Comparison of ENCODE assay signal across 29 cellular contexts in the genomic region with DNA sequence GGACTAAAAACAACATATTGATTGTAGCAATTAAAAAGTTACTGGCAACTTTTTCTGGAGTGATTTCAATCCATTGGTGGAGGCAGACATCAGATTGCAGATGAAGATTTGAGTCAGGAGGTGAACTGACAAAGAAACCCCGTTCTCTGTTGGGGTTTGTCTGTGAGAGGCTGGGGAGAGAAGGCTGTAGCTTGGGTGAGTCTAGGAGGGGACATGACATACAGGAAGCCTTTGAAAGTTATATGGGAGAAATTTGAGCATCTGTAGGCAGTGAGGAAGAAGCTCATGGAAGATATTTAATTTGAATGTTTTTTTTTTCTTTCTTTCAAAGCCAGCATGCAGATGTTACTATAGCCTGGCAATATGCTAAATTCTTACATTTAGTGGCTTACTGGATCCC. TPM values are rescaled to one million over a fixed set of nuclear protein-coding genes. Genes with fewer than 3 reads are reported as not detected.
DNase-seq lines count a peak whose midpoint lies in the region; ATAC-seq, FAIRE-seq and TF ChIP-seq lines count a peak whose summit lies in the region.
"Had no signal": no experiment of that assay in that cellular context is flagged by ENCODE, and none has a peak within 500 bp of the region (broad histone marks: within the 10 kb centered on the region; RNA-seq: fewer than 3 reads in every experiment).

No MANE protein-coding gene starts in this region.

- no peak overlapping the region for H3K4me3 ChIP-seq in BLaER1
- peak overlapping the region; percentile 18 for H3K4me3 ChIP-seq in Loucy (ENCODE audit: low read length, poor library complexity, severe bottlenecking)
- H3K4me3 ChIP-seq in thyroid gland (replicated peaks in 1 of 3), result no peak overlapping the region
- H3K4me3 ChIP-seq in HepG2 (replicated peaks in 1 of 3; ENCODE audit: insufficient read depth in 1 of 3, low read depth in 2 of 3, low read length in 3 of 3), result no peak overlapping the region
- H3K4me3 ChIP-seq: left ventricle myocardium inferior, transverse colon had no signal

- H3K4me2 ChIP-seq in BLaER1 (peak overlapping the region; percentile 50), Loucy (ENCODE audit: low read depth, low read length, poor library complexity, severe bottlenecking) (peak overlapping the region; percentile 38), HepG2 (ENCODE audit: low read depth, low read length) (no peak overlapping the region)

- H4K20me1 ChIP-seq in BLaER1, result peaks cover 98% of the 10 kb centered on the region
- peaks cover 50% of the 10 kb centered on the region for H4K20me1 ChIP-seq in Loucy (ENCODE audit: insufficient read depth, low read length, poor library complexity, severe bottlenecking)
- no peaks in the 10 kb centered on the region for H4K20me1 ChIP-seq in HepG2 (ENCODE audit: insufficient read depth, low read length)

- no peaks in the 10 kb centered on the region for H3F3A ChIP-seq in Loucy (ENCODE audit: low read depth)

- peaks cover 36% of the 10 kb centered on the region for H3K4me1 Mint-ChIP-seq in activated CD4-positive, alpha-beta T cell treated with anti-CD3 and anti-CD28 coated beads, Interleukin-2, amount 10 ng/mL, durations not matched to agents 24 days and 14 days
- H3K4me1 Mint-ChIP-seq in immature natural killer cell, result peaks cover 82 to 96% of the 10 kb centered on the region in 2 donors

- TF ChIP-seq CTCF in Loucy (conservative IDR thresholded peaks at IDR 0.05; ENCODE audit: low read length), result no peak
- TF ChIP-seq CTCF in thyroid gland (IDR thresholded peaks at IDR 0.05), result no peak
- TF ChIP-seq CTCF in HepG2 (CRISPR knock-in tag; IDR thresholded peaks at IDR 0.05), result no peak

- CTCF ChIA-PET in HepG2 (lab: Yijun Ruan, JAX; ENCODE audit: low intra/inter-chr PET ratio, low total read pairs), result no interaction called here

- FAIRE-seq in HepG2 (lab: Jason Lieb, UNC), result no peak
- FAIRE-seq: astrocyte, endometrium, frontal cortex, HTR-8/SVneo had no signal

- no peak overlapping the region for H3K27ac ChIP-seq in BLaER1
- no peak overlapping the region for H3K27ac ChIP-seq in thyroid gland
- no peak overlapping the region for H3K27ac ChIP-seq in HepG2 (ENCODE audit: extremely low read length, insufficient read depth, low read length)
- H3K27ac ChIP-seq: left ventricle myocardium inferior, transverse colon had no signal

- peaks cover 55% of the 10 kb centered on the region for H3K4me1 ChIP-seq in BLaER1
- H3K4me1 ChIP-seq in Loucy (ENCODE audit: insufficient read depth, low read length, poor library complexity, severe bottlenecking), result peaks cover 22% of the 10 kb centered on the region
- peaks cover 14 to 21% of the 10 kb centered on the region in 2 donors for H3K4me1 ChIP-seq in thyroid gland
- H3K4me1 ChIP-seq in HepG2 (ENCODE audit: insufficient read depth, low read length), result peaks cover 98% of the 10 kb centered on the region

- no peak for ATAC-seq in HepG2

- TF ChIP-seq EP300 in HepG2 (IDR thresholded peaks at IDR 0.05; ENCODE audit: low read depth in 2 of 2, low read length in 2 of 2), result no peak
- TF ChIP-seq EP300 in HepG2 (CRISPR knock-in tag; IDR thresholded peaks at IDR 0.05; ENCODE audit: borderline replicate concordance), result no peak

- H3K27me3 Mint-ChIP-seq in activated CD4-positive, alpha-beta T cell treated with anti-CD3 and anti-CD28 coated beads, Interleukin-2, amount 10 ng/mL, durations not matched to agents 24 days and 14 days, result no peaks in the 10 kb centered on the region
- peaks cover 0 to 6% (median 0%) of the 10 kb centered on the region in 3 donors for H3K27me3 Mint-ChIP-seq in immature natural killer cell (ENCODE audit: low read depth in 3 of 3)
- H3K27me3 Mint-ChIP-seq: dendritic cell treated with granulocyte-macrophage colony-stimulating factor and Interleukin-4, amounts not matched to agents 40 ng/mL and 50 ng/mL, for 4 days had no signal

- peaks cover 3% of the 10 kb centered on the region for H3K36me3 Mint-ChIP-seq in activated CD4-positive, alpha-beta T cell treated with anti-CD3 and anti-CD28 coated beads, Interleukin-2, amount 10 ng/mL, durations not matched to agents 24 days and 14 days (ENCODE audit: low read depth)
- H3K36me3 Mint-ChIP-seq in immature natural killer cell, result no peaks in the 10 kb centered on the region

- H2AFZ ChIP-seq in Loucy (ENCODE audit: low read length) (no peak overlapping the region), HepG2 (ENCODE audit: low read length) (no peak overlapping the region)

- POLR2A ChIA-PET in HepG2 (lab: Yijun Ruan, JAX), result interaction anchor here (11.2 kb wide), 1 partner anchor 26 kb away, joined by 130 read pairs; a partner anchor contains a TSS

- H3K9me3 ChIP-seq in BLaER1, result no peaks in the 10 kb centered on the region
- no peaks in the 10 kb centered on the region for H3K9me3 ChIP-seq in Loucy (ENCODE audit: insufficient read depth, low read depth, low read length)
- no peaks in the 10 kb centered on the region for H3K9me3 ChIP-seq in thyroid gland
- H3K9me3 ChIP-seq in HepG2 (ENCODE audit: low read length), result no peaks in the 10 kb centered on the region
- H3K9me3 ChIP-seq: left ventricle myocardium inferior, transverse colon had no signal

- H3K4me3 Mint-ChIP-seq in activated CD4-positive, alpha-beta T cell treated with anti-CD3 and anti-CD28 coated beads, Interleukin-2, amount 10 ng/mL, durations not matched to agents 24 days and 14 days, result no peak overlapping the region
- peak overlapping the region in 4 of 5 donors; percentile 26 to 53 (median 44) for H3K4me3 Mint-ChIP-seq in immature natural killer cell
- H3K4me3 Mint-ChIP-seq: dendritic cell treated with granulocyte-macrophage colony-stimulating factor and Interleukin-4, amounts not matched to agents 40 ng/mL and 50 ng/mL, for 4 days had no signal

- H3K27me3 ChIP-seq in BLaER1, result no peaks in the 10 kb centered on the region
- H3K27me3 ChIP-seq in Loucy (ENCODE audit: insufficient read depth, low read length, poor library complexity, severe bottlenecking), result no peaks in the 10 kb centered on the region
- no peaks in the 10 kb centered on the region for H3K27me3 ChIP-seq in thyroid gland
- H3K27me3 ChIP-seq in HepG2 (ENCODE audit: control insufficient read depth in 1 of 2, insufficient read depth in 2 of 2, low read length in 2 of 2), result no peaks in the 10 kb centered on the region; a peak in 1 of 5 replicates
- H3K27me3 ChIP-seq: transverse colon had no signal

- H3K27ac Mint-ChIP-seq in activated CD4-positive, alpha-beta T cell treated with anti-CD3 and anti-CD28 coated beads, Interleukin-2, amount 10 ng/mL, durations not matched to agents 24 days and 14 days, result peak overlapping the region; percentile 36
- peak overlapping the region in 5 of 6 donors; percentile 2 to 64 (median 13) for H3K27ac Mint-ChIP-seq in immature natural killer cell
- H3K27ac Mint-ChIP-seq: dendritic cell treated with granulocyte-macrophage colony-stimulating factor and Interleukin-4, amounts not matched to agents 40 ng/mL and 50 ng/mL, for 4 days had no signal

- DNase-seq in activated CD4-positive, alpha-beta T cell treated with anti-CD3 and anti-CD28 coated beads, Interleukin-2, amount 10 ng/mL, durations not matched to agents 24 days and 14 days, result no peak
- DNase-seq in activated CD4-positive, alpha-beta T cell treated with anti-CD3 and anti-CD28 coated beads, Interleukin-2, amount 50 U/mL, for 48 hours, result no peak
- DNase-seq in immature natural killer cell (no peak), iPS-NIHi11 (ENCODE audit: low spot score) (no peak), thyroid gland (no peak), HepG2 (ENCODE audit: low spot score) (no peak)
- DNase-seq: 8988T; activated CD4-positive, alpha-beta T cell treated with anti-CD3 and anti-CD28 coated beads, Interleukin-2, amount 50 U/mL, for 4 hours; caudate nucleus; HCEC 1CT; hippocampal formation; KG1; left ventricle myocardium inferior; NCI-H1417; NCI-H2081; NCI-H2227 treated with DMSO at 0.1 percent for 48 hours; NCI-H526 treated with DMSO at 0.1 percent for 48 hours; SHP77 treated with DMSO at 0.1 percent for 48 hours; T-helper 9 cell; transverse colon had no signal

- no TSS peak for BruUV-seq in HepG2 (replicated peaks; lab: Mats Ljungman, UMichigan)

- TF ChIP-seq POLR2A in thyroid gland (IDR thresholded peaks at IDR 0.05) (no peak), HepG2 (IDR thresholded peaks at IDR 0.05; ENCODE audit: insufficient read depth in 1 of 2, low read depth in 2 of 2, low read length in 2 of 2) (no peak)

- H3K9ac ChIP-seq in BLaER1, result no peak overlapping the region
- H3K9ac ChIP-seq in Loucy (ENCODE audit: low read depth, low read length, poor library complexity, severe bottlenecking), result no peak overlapping the region
- no peak overlapping the region for H3K9ac ChIP-seq in HepG2 (ENCODE audit: insufficient read depth, low read depth, low read length)

- H3K9me3 Mint-ChIP-seq in activated CD4-positive, alpha-beta T cell treated with anti-CD3 and anti-CD28 coated beads, Interleukin-2, amount 10 ng/mL, durations not matched to agents 24 days and 14 days, result no peaks in the 10 kb centered on the region
- peaks cover 0 to 1% (median 0%) of the 10 kb centered on the region in 6 donors for H3K9me3 Mint-ChIP-seq in immature natural killer cell
- H3K9me3 Mint-ChIP-seq: activated naive CD4-positive, alpha-beta T cell treated with anti-CD3 and anti-CD28 coated beads, Interleukin-2, amount 50 U/mL, for 72 hours; dendritic cell treated with granulocyte-macrophage colony-stimulating factor and Interleukin-4, amounts not matched to agents 40 ng/mL and 50 ng/mL, for 4 days had no signal

- 80 to 84% methylated on average over 1 of the region's 1 CpG for WGBS in thyroid gland, 2 donors
- 89% methylated on average over 1 of the region's 1 CpG for WGBS in HepG2 (ENCODE audit: low lambda C conversion rate)

- TF ChIP-seq RAD21 in HepG2 (CRISPR knock-in tag; IDR thresholded peaks at IDR 0.05), result no peak

- intact Hi-C loops in activated CD4-positive, alpha-beta T cell treated with anti-CD3 and anti-CD28 coated beads, Interleukin-2, amount 10 ng/mL, durations not matched to agents 24 days and 14 days (cut with micrococcal nuclease), result no loop called here
- intact Hi-C loops in thyroid gland (cut with DNase I) (no loop called here), HepG2 (cut with micrococcal nuclease; ENCODE audit: unreplicated experiment) (no loop called here)

- H3K79me2 ChIP-seq in Loucy (ENCODE audit: insufficient read depth, low read length) (peaks cover 86% of the 10 kb centered on the region; the same call in 1 of the 2 replicates), HepG2 (ENCODE audit: insufficient read depth, low read length) (peaks cover 86% of the 10 kb centered on the region)

- H3K36me3 ChIP-seq in BLaER1 (0 out of 2 replicates have a peak, but pooled peaks cover 4% of the 10 kb centered on the region), Loucy (ENCODE audit: insufficient read depth, low read length) (no peaks in the 10 kb centered on the region), thyroid gland (no peaks in the 10 kb centered on the region), HepG2 (replicated peaks in 1 of 2; ENCODE audit: control insufficient read depth in 1 of 2, insufficient read depth in 2 of 2, low read length in 2 of 2) (no peaks in the 10 kb centered on the region)
- H3K36me3 ChIP-seq: left ventricle myocardium inferior, transverse colon, WERI-Rb-1 had no signal

- in situ Hi-C loops in HepG2 (cut with HindIII; ENCODE audit: extremely low pct_ligation_motif_present, low pct_unique_long_range_greater_than_20kb), result no loop called here

- no peaks in the 10 kb centered on the region for H3K9me2 ChIP-seq in Loucy (replicated peaks; ENCODE audit: low read depth, low read length)

RNA-seq across cellular contexts. Expression of a gene that starts 26.0 kb away (rescaled TPM):
- total RNA-seq in activated CD4-positive, alpha-beta T cell treated with anti-CD3 and anti-CD28 coated beads, Interleukin-2, amount 10 ng/mL, durations not matched to agents 24 days and 14 days, result 36.4 and 39.8 TPM in 2 replicates
- polyA plus RNA-seq in immature natural killer cell, result 10 to 100 TPM; 18.2 to 45.6 (median 29.9) TPM
- total RNA-seq in thyroid gland, result 10 to 100 TPM; 52.1 to 83.6 (median 65.5) TPM
- 22.1 and 23.6 TPM in 2 replicates for total RNA-seq in HepG2 (2016; rRNA removed; fragmentation: Illumina TruSeq; extraction: Trizol)
- 20.8 and 22.8 TPM in 2 replicates for total RNA-seq in HepG2 (2016; cell fraction: cytosol; rRNA removed; fragmentation: Illumina TruSeq; extraction: Trizol; ENCODE audit: low read depth)
- total RNA-seq in HepG2 (2016; cell fraction: insoluble cytoplasmic fraction; rRNA removed; fragmentation: Illumina TruSeq; extraction: Trizol), result 21.8 and 24.7 TPM in 2 replicates
- total RNA-seq in HepG2 (2016; cell fraction: membrane; rRNA removed; fragmentation: Illumina TruSeq; extraction: Trizol), result 10.3 and 11.0 TPM in 2 replicates
- 57.2 and 66.1 TPM in 2 replicates for total RNA-seq in HepG2 (2016; cell fraction: nucleus; rRNA removed; fragmentation: Illumina TruSeq; extraction: Trizol)
- 17.0 and 19.4 TPM in 2 replicates for polyA plus RNA-seq in HepG2 (2011; rRNA removed)
- polyA plus RNA-seq in HepG2 (2011; cell fraction: cytosol; rRNA removed), result 11.7 and 13.8 TPM in 2 replicates
- 48.5 and 52.1 TPM in 2 replicates for polyA plus RNA-seq in HepG2 (2011; cell fraction: nucleus; rRNA removed)
- 16.3 and 20.3 TPM in 2 replicates for polyA plus RNA-seq in HepG2 (2012)
- 1.3 and 2.9 TPM in 2 replicates for polyA plus RNA-seq in HepG2 (2016; cell fraction: cytosol; fragmentation: Illumina TruSeq; extraction: Trizol; ENCODE audit: low read depth)
- polyA plus RNA-seq in HepG2 (2016; cell fraction: insoluble cytoplasmic fraction; fragmentation: Illumina TruSeq; extraction: Trizol; ENCODE audit: low read depth), result 17.0 and 17.2 TPM in 2 replicates
- polyA plus RNA-seq in HepG2 (2016; cell fraction: membrane; fragmentation: Illumina TruSeq; extraction: Trizol; ENCODE audit: low read depth), result 2.1 and 3.2 TPM in 2 replicates
- 19.2 and 19.7 TPM in 2 replicates for polyA plus RNA-seq in HepG2 (2016; cell fraction: nucleus; fragmentation: Illumina TruSeq; extraction: Trizol; ENCODE audit: insufficient read depth, low read depth)
- polyA minus RNA-seq in HepG2 (2011; rRNA and poly(A)+ RNA removed; ENCODE audit: low replicate concordance), result 41.5 and 98.3 TPM in 2 replicates
- polyA minus RNA-seq in HepG2 (2011; cell fraction: cytosol; rRNA and poly(A)+ RNA removed), result 23.4 and 23.7 TPM in 2 replicates
- 263 and 268 TPM in 2 replicates for polyA minus RNA-seq in HepG2 (2011; cell fraction: nucleus; rRNA and poly(A)+ RNA removed)
